ENCODE assay signal across 8 cellular contexts in the genomic region with DNA sequence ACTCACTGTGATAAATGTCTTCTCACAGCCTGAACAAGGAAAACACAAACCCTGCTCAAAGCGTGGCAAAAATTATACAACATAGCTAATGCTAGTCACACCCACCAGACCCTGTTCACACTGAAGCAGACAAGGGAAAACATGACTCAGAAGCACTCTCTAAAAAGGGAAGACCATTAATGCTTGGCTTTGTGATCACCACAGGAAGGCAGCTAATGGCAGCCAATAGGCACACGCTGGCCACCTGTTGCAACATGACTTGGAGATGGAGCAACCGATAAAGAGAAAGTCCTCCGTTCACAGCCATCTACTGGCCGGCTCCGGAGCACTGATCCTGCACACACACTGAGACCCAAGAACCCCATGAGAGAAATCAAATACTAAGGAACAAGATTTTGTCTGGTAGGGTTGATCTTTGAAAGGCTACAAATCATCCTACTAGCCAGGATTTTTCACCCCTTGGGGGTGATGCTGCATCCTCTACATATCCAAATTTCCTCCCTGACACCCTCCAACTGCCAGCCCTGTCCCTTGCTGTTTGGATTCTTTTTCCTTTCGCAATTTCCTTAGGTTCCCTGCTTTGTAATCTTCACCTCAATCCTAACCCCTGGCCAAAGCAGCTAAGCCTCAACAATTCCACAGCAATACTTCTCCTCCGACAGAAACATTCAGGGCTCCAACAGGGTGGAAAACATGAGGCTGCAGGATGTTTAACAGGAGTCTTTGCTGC. TPM values are rescaled to one million over a fixed set of nuclear protein-coding genes. Genes with fewer than 3 reads are reported as not detected.
DNase-seq lines count a peak whose midpoint lies in the region; ATAC-seq, FAIRE-seq and TF ChIP-seq lines count a peak whose summit lies in the region.

No MANE protein-coding gene starts in this region.

- no peak for FAIRE-seq in frontal cortex (lab: Jason Lieb, UNC)

- no peaks in the 10 kb centered on the region for H3K9me3 Mint-ChIP-seq in neural crest cell

- peaks cover 41% of the 10 kb centered on the region for H3K4me1 Mint-ChIP-seq in neural crest cell

- peaks cover 3% of the 10 kb centered on the region for H3K27me3 Mint-ChIP-seq in neural crest cell (ENCODE audit: low read depth)

- peak overlapping the region; percentile 92 for H3K4me3 Mint-ChIP-seq in neural crest cell

- peak; percentile 48 for DNase-seq in NCI-H2227 (lab: John Stamatoyannopoulos, UW; ENCODE audit: unreplicated experiment)
- DNase-seq in NCI-H2227 treated with DMSO at 0.1 percent for 48 hours (lab: John Stamatoyannopoulos, UW) = no peak
- peak; percentile 57 for DNase-seq in NCI-H128 (lab: John Stamatoyannopoulos, UW; ENCODE audit: unreplicated experiment)
- DNase-seq in frontal cortex (ENCODE audit: low spot score in 2 of 2) = peak; percentile 48 to 68
- no peak for DNase-seq in neural crest cell (ENCODE audit: low read depth, low spot score)
- no peak for DNase-seq in GM19240 (ENCODE audit: insufficient read length, low spot score)

- H3K36me3 Mint-ChIP-seq in neural crest cell (ENCODE audit: low read depth) = peaks cover 18% of the 10 kb centered on the region

- peak overlapping the region; percentile 97 for H3K27ac ChIP-seq in VCaP

- H3K27ac Mint-ChIP-seq in neural crest cell (ENCODE audit: unreplicated experiment) = no peak overlapping the region

- no peak for ATAC-seq in GM21619 (IDR thresholded peaks at IDR 0.05; ENCODE audit: unreplicated experiment)

- peak; percentile 24 for TF ChIP-seq CTCF in VCaP (conservative IDR thresholded peaks at IDR 0.05)
- no peak for TF ChIP-seq CTCF in neural crest cell (conservative IDR thresholded peaks at IDR 0.05)

RNA-seq across cellular contexts. Expression of a gene that starts 3.2 kb away (rescaled TPM):
- total RNA-seq in frontal cortex (36.3 TPM), neural crest cell (34.3 and 34.7 TPM in 2 replicates)

RNA-seq across cellular contexts. Expression of a gene that starts 45.1 kb away (rescaled TPM):
- total RNA-seq in frontal cortex = not detected
- not detected in 2 replicates for total RNA-seq in neural crest cell

RNA-seq across cellular contexts. Expression of a gene that starts 51.5 kb away (rescaled TPM):
- total RNA-seq in frontal cortex (under 0.01 TPM), neural crest cell (0.19 TPM in 1 of 2 replicates, not detected in the other)

Comparison
In these comparisons a context has a peak if more than half of its experiments do, and no peak if none do; other contexts are left out.
1. DNase-seq: peak in NCI-H2227 (single experiment), NCI-H128 (single experiment) and frontal cortex (2 of 2); none in NCI-H2227 treated with DMSO at 0.1 percent for 48 hours (single experiment), neural crest cell (single experiment) and GM19240 (single experiment).